ENCODE assay signal across 1 cellular context in genomic region chr11:12715941-12716340, GRCh38.
TF ChIP-seq lines count a peak whose summit lies in the region.

No MANE protein-coding gene starts in this region.

TF ChIP-seq in GM23338, 12 proteins besides CTCF, POLR2A, EP300 and RAD21:
- no peak for TF ChIP-seq ZNF462 (CRISPR knock-in tag; IDR thresholded peaks at IDR 0.05)
- TF ChIP-seq, protein P1, sequence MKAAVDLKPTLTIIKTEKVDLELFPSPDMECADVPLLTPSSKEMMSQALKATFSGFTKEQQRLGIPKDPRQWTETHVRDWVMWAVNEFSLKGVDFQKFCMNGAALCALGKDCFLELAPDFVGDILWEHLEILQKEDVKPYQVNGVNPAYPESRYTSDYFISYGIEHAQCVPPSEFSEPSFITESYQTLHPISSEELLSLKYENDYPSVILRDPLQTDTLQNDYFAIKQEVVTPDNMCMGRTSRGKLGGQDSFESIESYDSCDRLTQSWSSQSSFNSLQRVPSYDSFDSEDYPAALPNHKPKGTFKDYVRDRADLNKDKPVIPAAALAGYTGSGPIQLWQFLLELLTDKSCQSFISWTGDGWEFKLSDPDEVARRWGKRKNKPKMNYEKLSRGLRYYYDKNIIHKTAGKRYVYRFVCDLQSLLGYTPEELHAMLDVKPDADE (IDR thresholded peaks at IDR 0.05), result no peak
- TF ChIP-seq ZNF114 (CRISPR knock-in tag; IDR thresholded peaks at IDR 0.05), result no peak
- no peak for TF ChIP-seq EZH2phosphoT487 (IDR thresholded peaks at IDR 0.05; ENCODE audit: unreplicated experiment)
- TF ChIP-seq POLR2AphosphoS5 (IDR thresholded peaks at IDR 0.05; ENCODE audit: low read depth), result no peak
- TF ChIP-seq CREB1 (CRISPR knock-in tag; IDR thresholded peaks at IDR 0.05; ENCODE audit: low read depth), result no peak
- TF ChIP-seq EZH2 (IDR thresholded peaks at IDR 0.05; ENCODE audit: low read depth, unreplicated experiment), result no peak
- TF ChIP-seq JUNB (IDR thresholded peaks at IDR 0.05; ENCODE audit: unreplicated experiment), result no peak
- no peak for TF ChIP-seq REST (IDR thresholded peaks at IDR 0.05; ENCODE audit: unreplicated experiment)
- no peak for TF ChIP-seq ZNF331 (CRISPR knock-in tag; IDR thresholded peaks at IDR 0.05; ENCODE audit: low read depth)
- TF ChIP-seq STAT1 (IDR thresholded peaks at IDR 0.05; ENCODE audit: unreplicated experiment), result no peak
- no peak for TF ChIP-seq NANOG (IDR thresholded peaks at IDR 0.05; ENCODE audit: borderline replicate concordance)
